15 cellular contexts compared by ENCODE assay signal in genomic region chr17:80621335-80622169, GRCh38.
DNase-seq lines count a peak whose midpoint lies in the region; ATAC-seq and TF ChIP-seq lines count a peak whose summit lies in the region.
"Had no signal": no experiment of that assay in that cellular context is flagged by ENCODE, and none has a peak within 500 bp of the region (broad histone marks: within the 10 kb centered on the region; RNA-seq: fewer than 3 reads in every experiment).

No MANE protein-coding gene starts in this region.

- CTCF ChIA-PET in T-cell (lab: Charles Lee) = no interaction called here

- peak; percentile 65 for ATAC-seq in GM23338
- peak in 1 of 4 experiments; percentile 9 for ATAC-seq in T-cell (replicated peaks in 1 of 4)
- no peak for ATAC-seq in HG03460 (IDR thresholded peaks at IDR 0.05; ENCODE audit: unreplicated experiment)

- H2BK15ac ChIP-seq in mesendoderm (replicated peaks; ENCODE audit: low read depth) = no peak overlapping the region

- H3K23ac ChIP-seq in mesendoderm (ENCODE audit: low read length) = no peak overlapping the region

- H3K9me3 Mint-ChIP-seq in activated CD4-positive, alpha-beta T cell treated with anti-CD3 and anti-CD28 coated beads, Interleukin-2, amount 10 ng/mL, durations not matched to agents 24 days and 14 days = no peaks in the 10 kb centered on the region
- no peaks in the 10 kb centered on the region for H3K9me3 Mint-ChIP-seq in GM23338
- H3K9me3 Mint-ChIP-seq in T-cell = no peaks in the 10 kb centered on the region

- H3K4ac ChIP-seq in mesendoderm (ENCODE audit: low read depth, low read length) = no peak overlapping the region

- peaks cover 4% of the 10 kb centered on the region for H3K36me3 Mint-ChIP-seq in activated CD4-positive, alpha-beta T cell treated with anti-CD3 and anti-CD28 coated beads, Interleukin-2, amount 10 ng/mL, durations not matched to agents 24 days and 14 days (ENCODE audit: low read depth)
- H3K36me3 Mint-ChIP-seq in GM23338 (ENCODE audit: low read depth) (peaks cover 3% of the 10 kb centered on the region; the same call in 1 of the 3 replicates), T-cell (peaks cover 11% of the 10 kb centered on the region)

- peaks cover 23% of the 10 kb centered on the region for H4K20me1 ChIP-seq in GM23338 (replicated peaks; ENCODE audit: insufficient read depth)

- POLR2A ChIA-PET in T-cell (lab: Charles Lee) = no interaction called here

- H3K4me2 ChIP-seq in GM23338 (no peak overlapping the region), mesendoderm (ENCODE audit: low read length) (no peak overlapping the region)

- no peak for TF ChIP-seq CTCF in GM23338 (conservative IDR thresholded peaks at IDR 0.05; ENCODE audit: low read depth in 2 of 2)

- no peaks in the 10 kb centered on the region for H3K9me2 ChIP-seq in GM23338 (ENCODE audit: insufficient read depth)

- no peak overlapping the region for H3K27ac ChIP-seq in GM23338 (ENCODE audit: low read depth)
- H3K27ac ChIP-seq in mesendoderm (ENCODE audit: low read depth, low read length) = no peak overlapping the region
- H3K27ac ChIP-seq: tibial nerve had no signal

- H3K36me3 ChIP-seq in GM23338 (ENCODE audit: insufficient read depth) (no peaks in the 10 kb centered on the region), mesendoderm (ENCODE audit: control insufficient read depth, insufficient read depth, low read length) (no peaks in the 10 kb centered on the region)

- H3K18ac ChIP-seq in mesendoderm (ENCODE audit: low read length) = peak overlapping the region; percentile 3

- no peak overlapping the region for H2BK120ac ChIP-seq in mesendoderm (ENCODE audit: low read depth, low read length)

- no peak overlapping the region for H2BK5ac ChIP-seq in mesendoderm (ENCODE audit: low read length)

- H3K4me3 ChIP-seq in GM23338 = no peak overlapping the region
- no peak overlapping the region for H3K4me3 ChIP-seq in mesendoderm (ENCODE audit: low read length)
- H3K4me3 ChIP-seq: tibial nerve had no signal

- intact Hi-C loops in activated CD4-positive, alpha-beta T cell treated with anti-CD3 and anti-CD28 coated beads, Interleukin-2, amount 10 ng/mL, durations not matched to agents 24 days and 14 days (cut with micrococcal nuclease) = no loop called here

- H3K27me3 Mint-ChIP-seq in activated CD4-positive, alpha-beta T cell treated with anti-CD3 and anti-CD28 coated beads, Interleukin-2, amount 10 ng/mL, durations not matched to agents 24 days and 14 days = no peaks in the 10 kb centered on the region
- H3K27me3 Mint-ChIP-seq in GM23338 (ENCODE audit: insufficient read depth, low read depth, poor library complexity) (peaks cover 2% of the 10 kb centered on the region), T-cell (no peaks in the 10 kb centered on the region)

- no peaks in the 10 kb centered on the region for H3K27me3 ChIP-seq in GM23338 (ENCODE audit: insufficient read depth)
- H3K27me3 ChIP-seq in mesendoderm (ENCODE audit: insufficient read depth, low read length, poor library complexity) = no peaks in the 10 kb centered on the region
- H3K27me3 ChIP-seq: tibial nerve had no signal

- no peak for DNase-seq in activated CD4-positive, alpha-beta T cell treated with anti-CD3 and anti-CD28 coated beads, Interleukin-2, amount 10 ng/mL, durations not matched to agents 24 days and 14 days
- no peak for DNase-seq in activated CD4-positive, alpha-beta T cell treated with anti-CD3 and anti-CD28 coated beads, Interleukin-2, amount 50 U/mL, for 48 hours
- DNase-seq in GM23338 (ENCODE audit: low spot score) = no peak
- no peak for DNase-seq in T-cell
- peak; percentile 82 for DNase-seq in mesendoderm
- no peak for DNase-seq in epidermal melanocyte (ENCODE audit: insufficient read length, low spot score)
- DNase-seq in effector CD4-positive, alpha-beta T cell = no peak
- DNase-seq: activated CD4-positive, alpha-beta T cell treated with anti-CD3 and anti-CD28 coated beads for 1 hour; EL; KG1; midbrain; NCI-H1930; posterior cingulate gyrus had no signal

- H4K5ac ChIP-seq in mesendoderm (ENCODE audit: low read length) = no peak overlapping the region

- H4K8ac ChIP-seq in mesendoderm (ENCODE audit: low read depth, low read length) = no peak overlapping the region

- H3K79me2 ChIP-seq in GM23338 (replicated peaks; ENCODE audit: insufficient read depth) = peaks cover 32% of the 10 kb centered on the region
- peaks cover 9% of the 10 kb centered on the region for H3K79me2 ChIP-seq in mesendoderm (ENCODE audit: control insufficient read depth, insufficient read depth, low read length)

- peaks cover 14% of the 10 kb centered on the region for H3K79me1 ChIP-seq in mesendoderm (ENCODE audit: low read length)

- peak overlapping the region; percentile 42 for H3K56ac ChIP-seq in mesendoderm (ENCODE audit: low read length)

- H3K9ac ChIP-seq in mesendoderm (ENCODE audit: low read length) = peak overlapping the region; percentile 0

- peak overlapping the region; percentile 45 for H3K4me3 Mint-ChIP-seq in activated CD4-positive, alpha-beta T cell treated with anti-CD3 and anti-CD28 coated beads, Interleukin-2, amount 10 ng/mL, durations not matched to agents 24 days and 14 days
- no peak overlapping the region for H3K4me3 Mint-ChIP-seq in GM23338
- H3K4me3 Mint-ChIP-seq in T-cell = peak overlapping the region in 1 of 3 donors; percentile 8

- no peak overlapping the region for H2AK5ac ChIP-seq in mesendoderm (ENCODE audit: low read length)

- H3F3A ChIP-seq in GM23338 (replicated peaks; ENCODE audit: low read depth) = no peaks in the 10 kb centered on the region

- peaks cover 38% of the 10 kb centered on the region for H3K4me1 Mint-ChIP-seq in activated CD4-positive, alpha-beta T cell treated with anti-CD3 and anti-CD28 coated beads, Interleukin-2, amount 10 ng/mL, durations not matched to agents 24 days and 14 days
- H3K4me1 Mint-ChIP-seq in GM23338 (peaks cover 20% of the 10 kb centered on the region; the same call in 2 of the 3 replicates), T-cell (peaks cover 24 to 38% (median 38%) of the 10 kb centered on the region in 3 donors)

- no CpG with 5 or more reads among the region's 26 CpGs for WGBS in mesendoderm (ENCODE audit: extremely low coverage, insufficient coverage, low lambda C conversion rate)

- H3K4me1 ChIP-seq in GM23338 (ENCODE audit: insufficient read depth) (no peaks in the 10 kb centered on the region), mesendoderm (ENCODE audit: control insufficient read depth, low read depth, low read length) (peaks cover 19% of the 10 kb centered on the region)
- H3K4me1 ChIP-seq: tibial nerve had no signal

- H2AFZ ChIP-seq in GM23338 = no peak overlapping the region

- H3K27ac Mint-ChIP-seq in activated CD4-positive, alpha-beta T cell treated with anti-CD3 and anti-CD28 coated beads, Interleukin-2, amount 10 ng/mL, durations not matched to agents 24 days and 14 days = no peak overlapping the region
- H3K27ac Mint-ChIP-seq in GM23338 = 0 out of 2 replicates have a peak overlapping the region, but pooled peaks have one; percentile 59
- peak overlapping the region; percentile 62 to 65 for H3K27ac Mint-ChIP-seq in T-cell

TF ChIP-seq in GM23338, 12 proteins besides CTCF, POLR2A, EP300 and RAD21 (continues in another document):
- no peak for TF ChIP-seq STAT1 (IDR thresholded peaks at IDR 0.05; ENCODE audit: unreplicated experiment)
- TF ChIP-seq JUNB (IDR thresholded peaks at IDR 0.05; ENCODE audit: unreplicated experiment) = no peak
- TF ChIP-seq, protein P1, sequence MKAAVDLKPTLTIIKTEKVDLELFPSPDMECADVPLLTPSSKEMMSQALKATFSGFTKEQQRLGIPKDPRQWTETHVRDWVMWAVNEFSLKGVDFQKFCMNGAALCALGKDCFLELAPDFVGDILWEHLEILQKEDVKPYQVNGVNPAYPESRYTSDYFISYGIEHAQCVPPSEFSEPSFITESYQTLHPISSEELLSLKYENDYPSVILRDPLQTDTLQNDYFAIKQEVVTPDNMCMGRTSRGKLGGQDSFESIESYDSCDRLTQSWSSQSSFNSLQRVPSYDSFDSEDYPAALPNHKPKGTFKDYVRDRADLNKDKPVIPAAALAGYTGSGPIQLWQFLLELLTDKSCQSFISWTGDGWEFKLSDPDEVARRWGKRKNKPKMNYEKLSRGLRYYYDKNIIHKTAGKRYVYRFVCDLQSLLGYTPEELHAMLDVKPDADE (IDR thresholded peaks at IDR 0.05) = no peak
- no peak for TF ChIP-seq CREB1 (CRISPR knock-in tag; IDR thresholded peaks at IDR 0.05; ENCODE audit: low read depth)
- TF ChIP-seq ZNF114 (CRISPR knock-in tag; IDR thresholded peaks at IDR 0.05) = no peak
- TF ChIP-seq NANOG (IDR thresholded peaks at IDR 0.05; ENCODE audit: borderline replicate concordance) = no peak
